ENCODE assay signal across 8 cellular contexts in the genomic region with DNA sequence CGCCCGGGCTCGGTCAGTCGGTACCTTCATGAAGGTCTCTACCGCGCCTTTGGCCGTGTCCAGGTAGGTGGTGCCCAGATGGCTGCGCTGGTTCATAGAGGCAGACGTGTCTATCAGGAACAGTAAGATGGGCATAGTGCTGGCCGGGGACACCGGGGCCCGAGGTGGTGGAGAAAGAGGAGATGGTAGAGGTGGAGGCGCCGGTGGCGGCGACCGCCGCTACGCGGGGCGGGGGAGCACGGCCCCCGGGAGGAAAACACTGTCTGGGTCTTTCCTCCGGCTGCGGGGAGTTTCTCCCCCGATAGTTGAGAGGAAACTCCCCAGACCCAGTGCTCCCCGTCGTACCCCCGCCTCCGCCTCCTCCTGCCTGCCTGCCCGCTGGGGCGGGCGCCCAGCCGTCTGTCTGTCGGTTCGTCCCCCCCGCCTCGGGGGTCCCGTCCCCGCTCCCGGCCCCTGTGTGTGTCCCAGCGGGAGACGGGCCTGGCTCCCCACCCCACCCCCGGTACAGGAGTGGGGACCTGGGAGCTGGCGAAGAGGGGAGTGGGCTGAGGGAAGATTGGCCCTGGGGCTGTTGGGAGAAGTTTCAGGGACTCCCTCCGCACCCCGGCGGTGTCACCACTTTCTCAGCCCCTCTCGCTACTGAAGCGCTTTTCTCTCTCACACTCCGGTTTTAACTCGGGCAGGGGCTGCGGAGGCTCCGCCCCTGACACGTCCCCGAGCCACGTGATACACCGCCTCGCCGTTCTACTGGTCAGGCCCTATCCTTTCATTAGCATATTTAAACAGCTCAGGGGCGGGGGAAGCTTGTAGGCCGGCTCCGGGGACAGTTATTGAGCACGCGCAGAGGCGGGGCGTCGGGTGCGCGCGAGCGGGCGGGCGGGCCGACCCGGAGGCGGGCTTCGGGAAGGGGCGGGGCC. TPM values are rescaled to one million over a fixed set of nuclear protein-coding genes. Genes with fewer than 3 reads are reported as not detected.
DNase-seq lines count a peak whose midpoint lies in the region; ATAC-seq and TF ChIP-seq lines count a peak whose summit lies in the region.

INTS6 (minus strand) TSS at position 646 of the 917 bp plus-strand sequence; CDS start at position 135, 511 bp downstream.

- DNase-seq in GM12864 (ENCODE audit: low read depth) (peak; percentile 96), NCI-H1417 (lab: John Stamatoyannopoulos, UW) (peak; percentile 98 to 100 (median 100)), SW 1271 (lab: John Stamatoyannopoulos, UW) (peak; percentile 91 to 98), Right ventricle myocardium inferior (ENCODE audit: missing footprints) (peak; percentile 100), ovary (peak; percentile 99 to 100 (median 99)), thyroid gland (peak; percentile 99)
- DNase-seq in activated naive CD8-positive, alpha-beta T cell treated with anti-CD3 and anti-CD28 coated beads, Interleukin-2, amount 50 U/mL, for 16 hours (ENCODE audit: low read depth, low spot score) = peak; percentile 97

- H3K4me3 ChIP-seq in GM12864 (ENCODE audit: low read depth, low read length) = peak within 1 kb of the TSS; percentile 93
- peak within 1 kb of the TSS; percentile 79 for H3K4me3 ChIP-seq in ovary
- H3K4me3 ChIP-seq in thyroid gland (replicated peaks in 1 of 3) = peak within 1 kb of the TSS; percentile 64 to 93 (median 77)

- TF ChIP-seq POLR2A in ovary (IDR thresholded peaks at IDR 0.05) = peak; percentile 97
- peak; percentile 99 to 100 for TF ChIP-seq POLR2A in thyroid gland (IDR thresholded peaks at IDR 0.05)

- intact Hi-C loops in Right ventricle myocardium inferior (cut with DNase I) (loop anchor here (1.0 to 5.0 kb wide), 3 partner anchors 131 to 350 kb away; no protein-coding TSS in a partner anchor), ovary (cut with DNase I) (loop anchor here (1.0 to 10.0 kb wide), 7 partner anchors 132 to 1000 kb away; partner anchors contain the start of genes DHRS12 (in 3 of the 4), WDFY2 (in 3 of the 4) and VPS36 (in 1 of the 4)), thyroid gland (cut with DNase I) (loop anchor here (5.0 kb wide), 1 partner anchor 355 kb away; no protein-coding TSS in a partner anchor)

- ATAC-seq in HG02759 (IDR thresholded peaks at IDR 0.05; ENCODE audit: unreplicated experiment) (peak; percentile 65), Right ventricle myocardium inferior (peak; percentile 95)

- H3K27me3 ChIP-seq in ovary (no peaks in the 10 kb centered on the region), thyroid gland (no peaks in the 10 kb centered on the region)

- no peaks in the 10 kb centered on the region for H3K4me1 ChIP-seq in ovary (ENCODE audit: insufficient read depth)
- peaks cover 6 to 11% of the 10 kb centered on the region in 2 donors for H3K4me1 ChIP-seq in thyroid gland

- peak within 1 kb of the TSS; percentile 94 to 100 for H3K27ac ChIP-seq in ovary
- H3K27ac ChIP-seq in thyroid gland = peak within 1 kb of the TSS; percentile 99 to 100 (median 99)

- no peak for TF ChIP-seq CTCF in GM12864 (IDR thresholded peaks at IDR 0.05; ENCODE audit: low read depth, low read length, missing control alignments)
- TF ChIP-seq CTCF in ovary (IDR thresholded peaks at IDR 0.05) = no peak
- no peak for TF ChIP-seq CTCF in thyroid gland (IDR thresholded peaks at IDR 0.05)

- 0 to 1% (median 0%) methylated on average over 56 to 79 of the region's 79 CpGs for WGBS in ovary, 3 donors
- WGBS in thyroid gland, 2 donors = 0 to 1% methylated on average over 31 to 37 of the region's 79 CpGs

- no peaks in the 10 kb centered on the region for H3K36me3 ChIP-seq in ovary
- peaks cover 0 to 6% of the 10 kb centered on the region in 2 donors for H3K36me3 ChIP-seq in thyroid gland

- no peak for TF ChIP-seq EP300 in ovary (IDR thresholded peaks at IDR 0.05)

- no peaks in the 10 kb centered on the region for H3K9me3 ChIP-seq in ovary
- H3K9me3 ChIP-seq in thyroid gland = no peaks in the 10 kb centered on the region

RNA-seq across cellular contexts. Expression of gene INTS6, which starts in this region (rescaled TPM):
- 22.7 TPM for total RNA-seq in Right ventricle myocardium inferior
- total RNA-seq in ovary = 10 to 100 TPM; 26.7 to 38.9 (median 31.0) TPM
- polyA plus RNA-seq in ovary = 10 to 100 TPM; 11.2 to 21.2 TPM
- total RNA-seq in thyroid gland = 10 to 100 TPM; 42.1 to 53.7 (median 45.4) TPM

Comparison
In these comparisons a context has a peak if more than half of its experiments do, and no peak if none do; other contexts are left out.
1. Peak in every context shown above with its lines: DNase-seq, ATAC-seq, H3K4me3 ChIP-seq and H3K27ac ChIP-seq.